ENCODE assay signal across 10 cellular contexts in the genomic region with DNA sequence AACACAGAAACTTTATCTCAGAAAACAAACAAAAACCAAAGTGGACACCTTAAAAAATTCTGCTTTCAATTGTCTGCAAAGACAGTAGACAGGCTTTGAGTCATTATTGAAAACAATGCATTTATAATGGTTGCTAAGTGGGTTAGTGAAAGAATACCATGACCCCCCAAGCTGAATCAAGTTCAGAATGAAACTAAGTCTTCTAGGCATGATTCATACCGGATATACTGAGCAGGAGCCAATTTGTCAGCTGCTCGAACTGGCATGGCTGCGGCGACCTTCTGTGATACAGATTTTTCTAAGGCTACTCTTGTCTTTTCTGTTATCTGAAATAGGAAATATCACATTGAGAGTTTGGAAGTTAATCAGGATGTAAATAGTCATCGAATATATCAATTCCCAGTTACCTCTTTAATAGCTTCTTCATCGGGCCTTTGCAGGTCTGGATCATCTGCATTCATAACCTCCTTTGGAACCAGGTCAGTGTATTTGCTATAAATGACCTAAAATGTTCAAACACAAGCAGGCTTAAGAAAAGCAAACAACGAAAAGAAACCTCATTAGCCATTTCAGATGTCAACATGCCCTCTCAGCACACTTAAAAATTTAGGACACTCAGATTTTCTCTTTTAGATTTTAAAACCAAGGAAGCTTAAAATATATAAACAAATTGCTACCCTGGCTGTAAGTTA. TPM values are rescaled to one million over a fixed set of nuclear protein-coding genes. Genes with fewer than 3 reads are reported as not detected.
DNase-seq lines count a peak whose midpoint lies in the region; ATAC-seq and TF ChIP-seq lines count a peak whose summit lies in the region.
"Had no signal": no experiment of that assay in that cellular context is flagged by ENCODE, and none has a peak within 500 bp of the region (broad histone marks: within the 10 kb centered on the region; RNA-seq: fewer than 3 reads in every experiment).

No MANE protein-coding gene starts in this region.

- H3K27ac ChIP-seq in body of pancreas, result peak overlapping the region in 1 of 4 donors; percentile 1
- H3K27ac ChIP-seq: ovary had no signal

- no peaks in the 10 kb centered on the region for H3K9me3 ChIP-seq in body of pancreas
- H3K9me3 ChIP-seq: ovary had no signal

- intact Hi-C loops in body of pancreas (cut with DNase I), result no loop called here

- CTCF ChIA-PET in GM10248 (lab: Yijun Ruan, JAX), result interaction anchor here (1.1 to 1.5 kb wide), 2 partner anchors 15 to 19 kb away, joined by 3 to 5 read pairs; no protein-coding TSS in a partner anchor

- no peak overlapping the region for H3K4me3 ChIP-seq in body of pancreas
- H3K4me3 ChIP-seq: GM23338, ovary had no signal

- TF ChIP-seq POLR2A in body of pancreas (IDR thresholded peaks at IDR 0.05), result no peak
- no peak for TF ChIP-seq POLR2A in GM18505 (IDR thresholded peaks at IDR 0.05; ENCODE audit: borderline replicate concordance, extremely low read depth, insufficient read depth, insufficient read length)

- H3K4me1 ChIP-seq in body of pancreas, result peaks cover 13% of the 10 kb centered on the region

- 36 to 54% methylated on average over 7 of the region's 7 CpGs for WGBS in body of pancreas, 2 donors

- POLR2A ChIA-PET in GM10248 (lab: Yijun Ruan, JAX), result no interaction called here

- TF ChIP-seq CTCF in GM10248 (IDR thresholded peaks at IDR 0.05; ENCODE audit: control extremely low read depth, extremely low read depth, low read depth, missing control alignments) (no peak), body of pancreas (IDR thresholded peaks at IDR 0.05) (no peak)

- peak; percentile 54 for ATAC-seq in HG02852 (IDR thresholded peaks at IDR 0.05; ENCODE audit: unreplicated experiment)
- no peak for ATAC-seq in body of pancreas
- ATAC-seq in GM18505 (IDR thresholded peaks at IDR 0.05; ENCODE audit: unreplicated experiment), result no peak
- ATAC-seq: GM23338 had no signal

- peak; percentile 38 for DNase-seq in GM10248 (ENCODE audit: extremely low spot score)
- peak; percentile 28 to 51 (median 37) for DNase-seq in body of pancreas
- DNase-seq in non-pigmented ciliary epithelial cell (ENCODE audit: low read depth), result peak; percentile 9
- no peak for DNase-seq in GM19240 (ENCODE audit: insufficient read length, low spot score)
- no peak for DNase-seq in RPMI8226
- DNase-seq: NCI-H345 had no signal

- peaks cover 19 to 37% of the 10 kb centered on the region in 2 donors for H3K36me3 ChIP-seq in body of pancreas (replicated peaks in 1 of 2; ENCODE audit: insufficient read depth in 1 of 2, low read depth in 2 of 2)
- H3K36me3 ChIP-seq: ovary had no signal

- H3K27me3 ChIP-seq in body of pancreas, result no peaks in the 10 kb centered on the region
- H3K27me3 ChIP-seq: ovary had no signal

RNA-seq across cellular contexts. Expression of a gene that starts 22.3 kb away (rescaled TPM):
- 10 to 100 TPM; 23.1 to 40.9 TPM for total RNA-seq in body of pancreas

RNA-seq across cellular contexts. Expression of a gene that starts 30.8 kb away (rescaled TPM):
- 10 to 100 TPM; 69.2 to 96.2 TPM for total RNA-seq in body of pancreas

RNA-seq across cellular contexts. Expression of a gene that starts 30.9 kb away (rescaled TPM):
- 1 to 10 TPM; 2.9 to 5.3 TPM for total RNA-seq in body of pancreas

Comparison
In these comparisons a context has a peak if more than half of its experiments do, and no peak if none do; other contexts are left out.
1. DNase-seq: peak in GM10248 (single experiment), body of pancreas (4 of 4) and non-pigmented ciliary epithelial cell (single experiment); none in GM19240 (single experiment) and RPMI8226 (single experiment).